ENCODE assay signal across 31 cellular contexts in genomic region chr5:170719551-170719950, GRCh38.
"Had no signal": no experiment of that assay in that cellular context is flagged by ENCODE, and none has a peak within 500 bp of the region (broad histone marks: within the 10 kb centered on the region; RNA-seq: fewer than 3 reads in every experiment).

No MANE protein-coding gene starts in this region.

- DNase-seq: naive thymus-derived CD8-positive, alpha-beta T cell; nephron progenitor cell; nucleus accumbens; ovary; posterior cingulate gyrus; psoas muscle; right cardiac atrium; right lobe of liver; sigmoid colon; small intestine; stimulated activated CD4-positive, alpha-beta T cell treated with anti-CD3 and anti-CD28 coated beads, Interleukin-12 subunit alpha, Interleukin-12 subunit beta, amount 100 ng/mL, for 4 hours; stimulated activated CD4-positive, alpha-beta T cell treated with anti-CD3 and anti-CD28 coated beads, Interleukin-1b, Interleukin-23, amount 100 ng/mL, for 48 hours; stimulated activated CD4-positive, alpha-beta T cell treated with anti-CD3 and anti-CD28 coated beads, Interleukin-4, amount 100 ng/mL, for 1 hour; stimulated activated CD4-positive, alpha-beta T cell treated with anti-CD3 and anti-CD28 coated beads, Interleukin-4, amount 100 ng/mL, for 4 hours; stimulated activated CD8-positive, alpha-beta memory T cell treated with anti-CD3 and anti-CD28 coated beads, Interleukin-4, amount 100 ng/mL, for 48 hours; stimulated activated naive CD4-positive, alpha-beta T cell; stimulated activated naive CD8-positive, alpha-beta T cell treated with anti-CD3 and anti-CD28 coated beads, Interleukin-15, amount 100 ng/mL, for 72 hours; stimulated activated naive CD8-positive, alpha-beta T cell treated with anti-CD3 and anti-CD28 coated beads, Interleukin-15, Interleukin-2, amounts not matched to agents 100 U/mL and 50 U/mL, for 24 hours; substantia nigra; testis; tibial artery; transverse colon; upper lobe of left lung had no signal

- H3K36me3 ChIP-seq: neutrophil, ovary, right lobe of liver, sigmoid colon, suprapubic skin, tibial artery, transverse colon, upper lobe of left lung, vagina had no signal

- ATAC-seq: naive thymus-derived CD8-positive, alpha-beta T cell; natural killer cell treated with Interleukin-12 subunit alpha and Interleukin-12 subunit beta and Interleukin-15 and Interleukin-18, amount 100 ng/mL, for 72 hours; psoas muscle; right cardiac atrium; right lobe of liver; stimulated activated memory B cell treated with anti-CD40 and anti-IgM and Interleukin-4, amounts not matched to agents 10 μg/mL and 1 μg/mL and 100 μg/mL, for 72 hours; stimulated activated naive CD8-positive, alpha-beta T cell treated with anti-CD3 and anti-CD28 coated beads, Interleukin-15, amount 100 ng/mL, for 72 hours; stimulated activated naive CD8-positive, alpha-beta T cell treated with anti-CD3 and anti-CD28 coated beads, Interleukin-15, Interleukin-2, amounts not matched to agents 100 U/mL and 50 U/mL, for 24 hours had no signal

- H3K27me3 ChIP-seq: ovary, right lobe of liver, sigmoid colon, testis, upper lobe of left lung, vagina had no signal

- H3K36me3 Mint-ChIP-seq: naive thymus-derived CD8-positive, alpha-beta T cell; natural killer cell treated with Interleukin-12 subunit alpha and Interleukin-12 subunit beta and Interleukin-15 and Interleukin-18, amount 100 ng/mL, for 72 hours; stimulated activated memory B cell treated with anti-CD40 and anti-IgM and Interleukin-4, amounts not matched to agents 10 μg/mL and 1 μg/mL and 100 μg/mL, for 72 hours had no signal

- H3K79me2 ChIP-seq: parathyroid adenoma had no signal

- H3K27ac ChIP-seq: neutrophil, ovary, parathyroid adenoma, psoas muscle, right lobe of liver, sigmoid colon, suprapubic skin, testis, tibial artery, transverse colon, upper lobe of left lung, vagina had no signal

- H3K4me1 Mint-ChIP-seq: naive thymus-derived CD8-positive, alpha-beta T cell; nephron progenitor cell; stimulated activated memory B cell treated with anti-CD40 and anti-IgM and Interleukin-4, amounts not matched to agents 10 μg/mL and 1 μg/mL and 100 μg/mL, for 72 hours; stimulated activated naive CD8-positive, alpha-beta T cell treated with anti-CD3 and anti-CD28 coated beads, Interleukin-15, amount 100 ng/mL, for 72 hours had no signal

- H2AFZ ChIP-seq: parathyroid adenoma had no signal

- H3K9me3 ChIP-seq: neutrophil, ovary, psoas muscle, right lobe of liver, sigmoid colon, suprapubic skin, testis, tibial artery, transverse colon, upper lobe of left lung, vagina had no signal

- H3K4me3 ChIP-seq: ovary, psoas muscle, right lobe of liver, sigmoid colon, suprapubic skin, testis, tibial artery, transverse colon, upper lobe of left lung, vagina had no signal

- H3K9ac ChIP-seq: parathyroid adenoma had no signal

- H3K27ac Mint-ChIP-seq: naive thymus-derived CD8-positive, alpha-beta T cell; natural killer cell treated with Interleukin-12 subunit alpha and Interleukin-12 subunit beta and Interleukin-15 and Interleukin-18, amount 100 ng/mL, for 72 hours; nephron progenitor cell; progenitor cell of endocrine pancreas; stimulated activated memory B cell treated with anti-CD40 and anti-IgM and Interleukin-4, amounts not matched to agents 10 μg/mL and 1 μg/mL and 100 μg/mL, for 72 hours; stimulated activated naive CD8-positive, alpha-beta T cell treated with anti-CD3 and anti-CD28 coated beads, Interleukin-15, amount 100 ng/mL, for 72 hours had no signal

- H3K4me3 Mint-ChIP-seq: naive thymus-derived CD8-positive, alpha-beta T cell; natural killer cell treated with Interleukin-12 subunit alpha and Interleukin-12 subunit beta and Interleukin-15 and Interleukin-18, amount 100 ng/mL, for 72 hours; nephron progenitor cell; neural crest cell; stimulated activated memory B cell treated with anti-CD40 and anti-IgM and Interleukin-4, amounts not matched to agents 10 μg/mL and 1 μg/mL and 100 μg/mL, for 72 hours; stimulated activated naive CD8-positive, alpha-beta T cell treated with anti-CD3 and anti-CD28 coated beads, Interleukin-15, amount 100 ng/mL, for 72 hours had no signal

- H3K9me3 Mint-ChIP-seq: natural killer cell treated with Interleukin-12 subunit alpha and Interleukin-12 subunit beta and Interleukin-15 and Interleukin-18, amount 100 ng/mL, for 72 hours; nephron progenitor cell; neural crest cell; stimulated activated memory B cell treated with anti-CD40 and anti-IgM and Interleukin-4, amounts not matched to agents 10 μg/mL and 1 μg/mL and 100 μg/mL, for 72 hours; stimulated activated naive CD8-positive, alpha-beta T cell treated with anti-CD3 and anti-CD28 coated beads, Interleukin-15, amount 100 ng/mL, for 72 hours had no signal

- H3K4me1 ChIP-seq: parathyroid adenoma, psoas muscle, right lobe of liver, sigmoid colon, suprapubic skin, testis, tibial artery, transverse colon, upper lobe of left lung, vagina had no signal
